ENCODE assay signal across 21 cellular contexts in genomic region chr5:72337159-72337558, GRCh38. TPM values are rescaled to one million over a fixed set of nuclear protein-coding genes. Genes with fewer than 3 reads are reported as not detected.
DNase-seq lines count a peak whose midpoint lies in the region; ATAC-seq and TF ChIP-seq lines count a peak whose summit lies in the region.
"Had no signal": no experiment of that assay in that cellular context is flagged by ENCODE, and none has a peak within 500 bp of the region (broad histone marks: within the 10 kb centered on the region; RNA-seq: fewer than 3 reads in every experiment).

No MANE protein-coding gene starts in this region.

- H3K4me3 ChIP-seq in left ventricle myocardium inferior, result no peak overlapping the region
- H3K4me3 ChIP-seq: K562, SJCRH30 had no signal

- H3K9me3 ChIP-seq in left ventricle myocardium inferior (replicated peaks), result no peaks in the 10 kb centered on the region
- H3K9me3 ChIP-seq: SJCRH30 had no signal

- TF ChIP-seq CTCF in HFFc6 (IDR thresholded peaks at IDR 0.05) (no peak), chondrocyte (IDR thresholded peaks at IDR 0.05) (no peak), left ventricle myocardium inferior (IDR thresholded peaks at IDR 0.05; ENCODE audit: borderline replicate concordance) (no peak), osteocyte (IDR thresholded peaks at IDR 0.05) (no peak)

- H3K9me3 Mint-ChIP-seq in HFFc6 (no peaks in the 10 kb centered on the region), chondrocyte (ENCODE audit: low read depth) (no peaks in the 10 kb centered on the region), osteocyte (ENCODE audit: unreplicated experiment) (no peaks in the 10 kb centered on the region)
- H3K9me3 Mint-ChIP-seq in activated T-cell treated with anti-CD3 and anti-CD28 coated beads, Interleukin-2, amount 50 U/mL, for 72 hours, result no peaks in the 10 kb centered on the region

- H3K36me3 ChIP-seq in left ventricle myocardium inferior, result peaks cover 47% of the 10 kb centered on the region

- intact Hi-C loops in left ventricle myocardium inferior (cut with micrococcal nuclease), result no loop called here

- no peak for ATAC-seq in activated T-cell treated with anti-CD3 and anti-CD28 coated beads, Interleukin-2, amount 50 U/mL, for 72 hours (replicated peaks in 1 of 2)
- ATAC-seq: K562 had no signal

- H3K36me3 Mint-ChIP-seq in HFFc6 (ENCODE audit: low read depth) (peaks cover 22% of the 10 kb centered on the region), chondrocyte (ENCODE audit: low read depth) (peaks cover 10% of the 10 kb centered on the region), osteocyte (ENCODE audit: unreplicated experiment) (peaks cover 34% of the 10 kb centered on the region)
- H3K36me3 Mint-ChIP-seq in activated T-cell treated with anti-CD3 and anti-CD28 coated beads, Interleukin-2, amount 50 U/mL, for 72 hours (ENCODE audit: insufficient read depth in 2 of 2), result peaks cover 2 to 23% of the 10 kb centered on the region in 2 donors

- peak overlapping the region; percentile 50 for H3K27ac ChIP-seq in left ventricle myocardium inferior (replicated peaks)
- H3K27ac ChIP-seq: SJCRH30 had no signal

- H3K4me1 Mint-ChIP-seq in HFFc6 (ENCODE audit: low read depth) (no peaks in the 10 kb centered on the region; the same call in 1 of the 2 replicates), chondrocyte (ENCODE audit: low read depth) (peaks cover 4% of the 10 kb centered on the region), osteocyte (ENCODE audit: unreplicated experiment) (peaks cover 46% of the 10 kb centered on the region)
- H3K4me1 Mint-ChIP-seq in activated T-cell treated with anti-CD3 and anti-CD28 coated beads, Interleukin-2, amount 50 U/mL, for 72 hours (ENCODE audit: low read depth), result no peaks in the 10 kb centered on the region
- H3K4me1 Mint-ChIP-seq: B cell had no signal

- DNase-seq in HFFc6 (no peak), chondrocyte (ENCODE audit: low spot score) (no peak), left ventricle myocardium inferior (no peak), osteocyte (ENCODE audit: extremely low spot score, unreplicated experiment) (no peak), NCI-H1105 treated with DMSO at 0.1 percent for 48 hours (lab: John Stamatoyannopoulos, UW) (no peak), NCI-H2196 (lab: John Stamatoyannopoulos, UW; ENCODE audit: unreplicated experiment) (no peak)
- no peak for DNase-seq in activated T-cell treated with anti-CD3 and anti-CD28 coated beads, Interleukin-2, amount 50 U/mL, for 72 hours
- no peak for DNase-seq in activated CD8-positive, alpha-beta memory T cell treated with anti-CD3 and anti-CD28 coated beads for 24 hours
- DNase-seq: DMS153, DND-41, Kasumi-1, NCI-H1105, NCI-H146, NCI-H1930, NCI-H2107, NCI-H446, NCI-H524 treated with DMSO at 0.1 percent for 48 hours, NCI-H774, SJCRH30 had no signal

- no peaks in the 10 kb centered on the region for H3K27me3 ChIP-seq in left ventricle myocardium inferior (ENCODE audit: low read depth)
- H3K27me3 ChIP-seq: SJCRH30 had no signal

- no peaks in the 10 kb centered on the region for H3K4me1 ChIP-seq in left ventricle myocardium inferior
- H3K4me1 ChIP-seq: SJCRH30 had no signal

- no peaks in the 10 kb centered on the region for H3K27me3 Mint-ChIP-seq in HFFc6 (ENCODE audit: insufficient read depth)
- H3K27me3 Mint-ChIP-seq in chondrocyte (ENCODE audit: low read depth), result no peaks in the 10 kb centered on the region
- no peaks in the 10 kb centered on the region for H3K27me3 Mint-ChIP-seq in osteocyte (ENCODE audit: unreplicated experiment)
- no peaks in the 10 kb centered on the region for H3K27me3 Mint-ChIP-seq in activated T-cell treated with anti-CD3 and anti-CD28 coated beads, Interleukin-2, amount 50 U/mL, for 72 hours (ENCODE audit: low read depth)
- H3K27me3 Mint-ChIP-seq: B cell had no signal

- H3K27ac Mint-ChIP-seq in HFFc6 (peak overlapping the region; percentile 29; the same call in 1 of the 2 replicates), chondrocyte (ENCODE audit: unreplicated experiment) (peak overlapping the region; percentile 45), osteocyte (ENCODE audit: unreplicated experiment) (peak overlapping the region; percentile 85)
- no peak overlapping the region for H3K27ac Mint-ChIP-seq in activated T-cell treated with anti-CD3 and anti-CD28 coated beads, Interleukin-2, amount 50 U/mL, for 72 hours
- H3K27ac Mint-ChIP-seq: B cell had no signal

- H3K4me3 Mint-ChIP-seq in HFFc6, result no peak overlapping the region
- no peak overlapping the region for H3K4me3 Mint-ChIP-seq in chondrocyte (ENCODE audit: unreplicated experiment)
- no peak overlapping the region for H3K4me3 Mint-ChIP-seq in osteocyte (ENCODE audit: unreplicated experiment)
- H3K4me3 Mint-ChIP-seq in activated T-cell treated with anti-CD3 and anti-CD28 coated beads, Interleukin-2, amount 50 U/mL, for 72 hours, result no peak overlapping the region
- H3K4me3 Mint-ChIP-seq: B cell had no signal

RNA-seq across cellular contexts. Expression of gene PTCD2, which starts 17.0 kb away (rescaled TPM):
- 10 to 100 TPM; 10.8 to 14.4 (median 12.9) TPM for total RNA-seq in HFFc6 (2021; fragmentation: NEBNext Ultra II Directional; extraction: Animal tissue kit (Norgen Biotek cat#: 25700))
- 8.5 to 14.5 TPM (median 8.8 TPM) in 3 replicates for total RNA-seq in chondrocyte
- 18.2 TPM for total RNA-seq in left ventricle myocardium inferior
- total RNA-seq in osteocyte, result 9.4 and 10.4 TPM in 2 replicates
- total RNA-seq in activated T-cell treated with anti-CD3 and anti-CD28 coated beads, Interleukin-2, amount 50 U/mL, for 72 hours, result 10 to 100 TPM; 13.8 to 19.9 TPM

RNA-seq across cellular contexts. Expression of gene MRPS27, which starts 17.1 kb away (rescaled TPM):
- 10 to 100 TPM; 46.1 to 74.1 (median 57.9) TPM for total RNA-seq in HFFc6 (2021; fragmentation: NEBNext Ultra II Directional; extraction: Animal tissue kit (Norgen Biotek cat#: 25700))
- total RNA-seq in chondrocyte (26.0 to 38.0 TPM (median 33.3 TPM) in 3 replicates), left ventricle myocardium inferior (72.0 TPM), osteocyte (45.5 and 57.7 TPM in 2 replicates)
- 10 to 100 TPM; 80.5 to 83.7 TPM for total RNA-seq in activated T-cell treated with anti-CD3 and anti-CD28 coated beads, Interleukin-2, amount 50 U/mL, for 72 hours
